ENCODE assay signal across 9 cellular contexts in genomic region chr14:33201116-33201515, GRCh38.
"Had no signal": no experiment of that assay in that cellular context is flagged by ENCODE, and none has a peak within 500 bp of the region (broad histone marks: within the 10 kb centered on the region; RNA-seq: fewer than 3 reads in every experiment).

No MANE protein-coding gene starts in this region.

- H3K9ac ChIP-seq: KMS-11 had no signal

- DNase-seq: H9, HCEC 1CT, KBM-7 had no signal

- FAIRE-seq: H1, H54, HTR-8/SVneo had no signal

- H3K4me3 ChIP-seq: GM23338 had no signal

- H3K4me2 ChIP-seq: GM23338, KMS-11 had no signal

- ATAC-seq: GM23338 had no signal

- H3K27ac ChIP-seq: HL-60, KMS-11 had no signal

- H2AFZ ChIP-seq: GM23338 had no signal
